ENCODE assay signal across 8 cellular contexts in genomic region chr13:41352935-41353801, GRCh38. TPM values are rescaled to one million over a fixed set of nuclear protein-coding genes. Genes with fewer than 3 reads are reported as not detected.
DNase-seq lines count a peak whose midpoint lies in the region; ATAC-seq, FAIRE-seq and TF ChIP-seq lines count a peak whose summit lies in the region.

No MANE protein-coding gene starts in this region.

- WGBS in HepG2 (ENCODE audit: low lambda C conversion rate): 57% methylated on average over 14 of the region's 14 CpGs

- no peak for TF ChIP-seq POLR2A in HepG2 (IDR thresholded peaks at IDR 0.05; ENCODE audit: insufficient read depth in 1 of 2, low read depth in 2 of 2, low read length in 2 of 2)

- H3K36me3 Mint-ChIP-seq in stimulated activated naive CD8-positive, alpha-beta T cell treated with anti-CD3 and anti-CD28 coated beads, Interleukin-15, Interleukin-2, amounts not matched to agents 100 ng/mL and 50 ng/mL, for 24 hours (ENCODE audit: low read depth): peaks cover 49% of the 10 kb centered on the region

- H4K20me1 ChIP-seq in HepG2 (ENCODE audit: insufficient read depth, low read length): no peaks in the 10 kb centered on the region

- BruUV-seq in HepG2 (replicated peaks; lab: Mats Ljungman, UMichigan): no TSS peak

- peak overlapping the region; percentile 76 for H3K27ac Mint-ChIP-seq in stimulated activated naive CD8-positive, alpha-beta T cell treated with anti-CD3 and anti-CD28 coated beads, Interleukin-15, Interleukin-2, amounts not matched to agents 100 ng/mL and 50 ng/mL, for 24 hours

- H3K9me3 Mint-ChIP-seq in stimulated activated naive CD8-positive, alpha-beta T cell treated with anti-CD3 and anti-CD28 coated beads, Interleukin-15, Interleukin-2, amounts not matched to agents 100 ng/mL and 50 ng/mL, for 24 hours: no peaks in the 10 kb centered on the region

- in situ Hi-C loops in HepG2 (cut with HindIII; ENCODE audit: extremely low pct_ligation_motif_present, low pct_unique_long_range_greater_than_20kb): no loop called here

- peaks cover 9% of the 10 kb centered on the region for H3K79me2 ChIP-seq in HepG2 (ENCODE audit: insufficient read depth, low read length)

- no peak overlapping the region for H3K9ac ChIP-seq in HepG2 (ENCODE audit: insufficient read depth, low read depth, low read length)

- no peak for FAIRE-seq in bronchial epithelial cell (lab: Jason Lieb, UNC)
- FAIRE-seq in HepG2 (lab: Jason Lieb, UNC): no peak

- peaks cover 65% of the 10 kb centered on the region for H3K4me1 Mint-ChIP-seq in stimulated activated naive CD8-positive, alpha-beta T cell treated with anti-CD3 and anti-CD28 coated beads, Interleukin-15, Interleukin-2, amounts not matched to agents 100 ng/mL and 50 ng/mL, for 24 hours (ENCODE audit: low read depth)

- H3K36me3 ChIP-seq in bronchial epithelial cell (ENCODE audit: control insufficient read depth, insufficient read depth, low read length) (no peaks in the 10 kb centered on the region), HepG2 (replicated peaks in 1 of 2; ENCODE audit: control insufficient read depth in 1 of 2, insufficient read depth in 2 of 2, low read length in 2 of 2) (peaks cover 11 to 23% of the 10 kb centered on the region in 2 experiments)

- POLR2A ChIA-PET in HepG2 (lab: Yijun Ruan, JAX): no interaction called here

- peak; percentile 49 for TF ChIP-seq CTCF in LNCaP clone FGC (IDR thresholded peaks at IDR 0.05; ENCODE audit: control insufficient read depth, extremely low read depth, insufficient read depth)
- TF ChIP-seq CTCF in bronchial epithelial cell (IDR thresholded peaks at IDR 0.05; ENCODE audit: insufficient read depth, low read length, severe bottlenecking): peak; percentile 51
- TF ChIP-seq CTCF in HepG2 (CRISPR knock-in tag; IDR thresholded peaks at IDR 0.05): peak; percentile 56

- CTCF ChIA-PET in HepG2 (lab: Yijun Ruan, JAX; ENCODE audit: low intra/inter-chr PET ratio, low total read pairs): interaction anchor here (1.7 kb wide), 1 partner anchor 300 kb away, joined by 10 read pairs; no protein-coding TSS in a partner anchor

- intact Hi-C loops in HepG2 (cut with micrococcal nuclease; ENCODE audit: unreplicated experiment): loop anchor here (1.0 to 5.0 kb wide), 3 partner anchors 299 to 759 kb away; no protein-coding TSS in a partner anchor

- peak overlapping the region; percentile 13 for H3K4me3 Mint-ChIP-seq in stimulated activated naive CD8-positive, alpha-beta T cell treated with anti-CD3 and anti-CD28 coated beads, Interleukin-15, Interleukin-2, amounts not matched to agents 100 ng/mL and 50 ng/mL, for 24 hours

- H3K4me3 ChIP-seq in LNCaP clone FGC (ENCODE audit: low read depth, low read length): no peak overlapping the region
- H3K4me3 ChIP-seq in bronchial epithelial cell (ENCODE audit: low read depth, low read length): no peak overlapping the region
- no peak overlapping the region for H3K4me3 ChIP-seq in HepG2 (replicated peaks in 1 of 3; ENCODE audit: insufficient read depth in 1 of 3, low read depth in 2 of 3, low read length in 3 of 3)

- H3K27me3 Mint-ChIP-seq in stimulated activated naive CD8-positive, alpha-beta T cell treated with anti-CD3 and anti-CD28 coated beads, Interleukin-15, Interleukin-2, amounts not matched to agents 100 ng/mL and 50 ng/mL, for 24 hours: no peaks in the 10 kb centered on the region

- TF ChIP-seq EP300 in HepG2 (IDR thresholded peaks at IDR 0.05; ENCODE audit: low read depth in 2 of 2, low read length in 2 of 2) (no peak), HepG2 (CRISPR knock-in tag; IDR thresholded peaks at IDR 0.05; ENCODE audit: borderline replicate concordance) (no peak)

- H3K9me3 ChIP-seq in HepG2 (ENCODE audit: low read length): no peaks in the 10 kb centered on the region

- H3K27ac ChIP-seq in HepG2 (ENCODE audit: extremely low read length, insufficient read depth, low read length): no peak overlapping the region

- H3K4me1 ChIP-seq in HepG2 (ENCODE audit: insufficient read depth, low read length): peaks cover 20% of the 10 kb centered on the region

- no peak for TF ChIP-seq RAD21 in HepG2 (CRISPR knock-in tag; IDR thresholded peaks at IDR 0.05)

- peak; percentile 40 for DNase-seq in activated naive CD4-positive, alpha-beta T cell treated with Interleukin-2 at 50 U/mL for 16 hours
- DNase-seq in activated naive CD4-positive, alpha-beta T cell treated with anti-CD3 and anti-CD28 coated beads, Interleukin-2, amount 50 U/mL, for 16 hours: no peak
- DNase-seq in LNCaP clone FGC (ENCODE audit: low read depth) (no peak), T-helper 9 cell (peak; percentile 38), bronchial epithelial cell (ENCODE audit: low read depth) (peak; percentile 75), HepG2 (ENCODE audit: low spot score) (peak; percentile 35)

- no peaks in the 10 kb centered on the region for H3K27me3 ChIP-seq in bronchial epithelial cell (ENCODE audit: control insufficient read depth, insufficient read depth, low read length)
- H3K27me3 ChIP-seq in HepG2 (ENCODE audit: control insufficient read depth in 1 of 2, insufficient read depth in 2 of 2, low read length in 2 of 2): no peaks in the 10 kb centered on the region

- no peak overlapping the region for H2AFZ ChIP-seq in HepG2 (ENCODE audit: low read length)

- peak; percentile 65 for ATAC-seq in HepG2
- ATAC-seq in HG03378 (IDR thresholded peaks at IDR 0.05; ENCODE audit: unreplicated experiment): no peak

- H3K4me2 ChIP-seq in HepG2 (ENCODE audit: low read depth, low read length): no peak overlapping the region

TF ChIP-seq in HepG2, 621 proteins besides CTCF, POLR2A, EP300 and RAD21 (continues in another document):
- no peak for TF ChIP-seq ATF7-NPFF (CRISPR knock-in tag; IDR thresholded peaks at IDR 0.05; ENCODE audit: low read depth)
- peak; percentile 40 for TF ChIP-seq STAG1 (CRISPR knock-in tag; IDR thresholded peaks at IDR 0.05)
- TF ChIP-seq, protein P1, sequence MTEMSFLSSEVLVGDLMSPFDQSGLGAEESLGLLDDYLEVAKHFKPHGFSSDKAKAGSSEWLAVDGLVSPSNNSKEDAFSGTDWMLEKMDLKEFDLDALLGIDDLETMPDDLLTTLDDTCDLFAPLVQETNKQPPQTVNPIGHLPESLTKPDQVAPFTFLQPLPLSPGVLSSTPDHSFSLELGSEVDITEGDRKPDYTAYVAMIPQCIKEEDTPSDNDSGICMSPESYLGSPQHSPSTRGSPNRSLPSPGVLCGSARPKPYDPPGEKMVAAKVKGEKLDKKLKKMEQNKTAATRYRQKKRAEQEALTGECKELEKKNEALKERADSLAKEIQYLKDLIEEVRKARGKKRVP (CRISPR knock-in tag; IDR thresholded peaks at IDR 0.05): no peak
- no peak for TF ChIP-seq ZSCAN30 (CRISPR knock-in tag; IDR thresholded peaks at IDR 0.05)

RNA-seq across cellular contexts. Expression of gene NAA16, which starts 42.1 kb away (rescaled TPM):
- total RNA-seq in bronchial epithelial cell (7.3 and 7.6 TPM in 2 replicates), HepG2 (2016; rRNA removed; fragmentation: Illumina TruSeq; extraction: Trizol) (9.0 and 15.1 TPM in 2 replicates)
- 17.0 and 21.0 TPM in 2 replicates for total RNA-seq in HepG2 (2016; cell fraction: cytosol; rRNA removed; fragmentation: Illumina TruSeq; extraction: Trizol; ENCODE audit: low read depth)
- 9.7 and 14.9 TPM in 2 replicates for total RNA-seq in HepG2 (2016; cell fraction: insoluble cytoplasmic fraction; rRNA removed; fragmentation: Illumina TruSeq; extraction: Trizol)
- total RNA-seq in HepG2 (2016; cell fraction: membrane; rRNA removed; fragmentation: Illumina TruSeq; extraction: Trizol): 8.3 and 10.4 TPM in 2 replicates
- 35.8 and 41.5 TPM in 2 replicates for total RNA-seq in HepG2 (2016; cell fraction: nucleus; rRNA removed; fragmentation: Illumina TruSeq; extraction: Trizol)
- polyA plus RNA-seq in HepG2 (2011; rRNA removed): 7.4 and 9.2 TPM in 2 replicates
- 1.7 and 2.8 TPM in 2 replicates for polyA plus RNA-seq in HepG2 (2011; cell fraction: cytosol; rRNA removed)
- 14.8 and 14.9 TPM in 2 replicates for polyA plus RNA-seq in HepG2 (2011; cell fraction: nucleus; rRNA removed)
- 8.2 and 11.9 TPM in 2 replicates for polyA plus RNA-seq in HepG2 (2012)
- polyA plus RNA-seq in HepG2 (2016; cell fraction: cytosol; fragmentation: Illumina TruSeq; extraction: Trizol; ENCODE audit: low read depth): 0.86 and 1.3 TPM in 2 replicates
- 11.0 and 11.2 TPM in 2 replicates for polyA plus RNA-seq in HepG2 (2016; cell fraction: insoluble cytoplasmic fraction; fragmentation: Illumina TruSeq; extraction: Trizol; ENCODE audit: low read depth)
- polyA plus RNA-seq in HepG2 (2016; cell fraction: membrane; fragmentation: Illumina TruSeq; extraction: Trizol; ENCODE audit: low read depth): 2.6 and 2.9 TPM in 2 replicates
- polyA plus RNA-seq in HepG2 (2016; cell fraction: nucleus; fragmentation: Illumina TruSeq; extraction: Trizol; ENCODE audit: insufficient read depth, low read depth): 84.9 and 85.2 TPM in 2 replicates
- 3.2 and 4.4 TPM in 2 replicates for polyA minus RNA-seq in HepG2 (2011; rRNA and poly(A)+ RNA removed; ENCODE audit: low replicate concordance)
- polyA minus RNA-seq in HepG2 (2011; cell fraction: cytosol; rRNA and poly(A)+ RNA removed): 3.8 and 5.1 TPM in 2 replicates
- polyA minus RNA-seq in HepG2 (2011; cell fraction: nucleus; rRNA and poly(A)+ RNA removed): 39.9 and 44.6 TPM in 2 replicates

Comparison
In these comparisons a context has a peak if more than half of its experiments do, and no peak if none do; other contexts are left out.
1. DNase-seq: peak in activated naive CD4-positive, alpha-beta T cell treated with Interleukin-2 at 50 U/mL for 16 hours (single experiment), T-helper 9 cell (single experiment), bronchial epithelial cell (single experiment) and HepG2 (single experiment); none in activated naive CD4-positive, alpha-beta T cell treated with anti-CD3 and anti-CD28 coated beads, Interleukin-2, amount 50 U/mL, for 16 hours (single experiment) and LNCaP clone FGC (single experiment).
2. Peak in every context shown above with its lines, with median percentiles within 50 percentile points of each other: CTCF ChIP-seq.